Comparison of ENCODE assay signal across 26 cellular contexts in genomic region chr2:133120310-133120709, GRCh38.
"Had no signal": no experiment of that assay in that cellular context is flagged by ENCODE, and none has a peak within 500 bp of the region (broad histone marks: within the 10 kb centered on the region; RNA-seq: fewer than 3 reads in every experiment).

No MANE protein-coding gene starts in this region.

- H3K4me1 ChIP-seq: stomach, suprapubic skin, testis, thyroid gland, tibial artery, upper lobe of left lung, upper lobe of right lung, uterus, vagina had no signal

- H3K27ac ChIP-seq: stomach, suprapubic skin, testis, thoracic aorta, thyroid gland, tibial artery, tibial nerve, transverse colon, upper lobe of left lung, upper lobe of right lung, uterus, vagina had no signal

- DNase-seq: stimulated activated CD4-positive, alpha-beta T cell treated with anti-CD3 and anti-CD28 coated beads, Interleukin-2, amount 100 ng/mL, for 48 hours; stimulated activated CD4-positive, alpha-beta T cell treated with anti-CD3 and anti-CD28 coated beads, Interleukin-4, amount 100 ng/mL, for 1 hour; stimulated activated CD4-positive, alpha-beta T cell treated with anti-CD3 and anti-CD28 coated beads, Interleukin-4, amount 100 ng/mL, for 24 hours; stimulated activated CD4-positive, alpha-beta T cell treated with anti-CD3 and anti-CD28 coated beads, Interleukin-4, amount 100 ng/mL, for 4 hours; stimulated activated CD8-positive, alpha-beta memory T cell treated with anti-CD3 and anti-CD28 coated beads, Interleukin-4, amount 100 ng/mL, for 48 hours; stimulated activated naive B cell treated with anti-CD40 and anti-IgM and Interleukin-4, amounts not matched to agents 10 μg/mL and 1 μg/mL and 100 μg/mL, for 72 hours; stimulated activated naive CD4-positive, alpha-beta T cell; stimulated activated naive CD4-positive, alpha-beta T cell treated with Interleukin-2 at 50 U/mL for 16 hours; stimulated activated naive CD8-positive, alpha-beta T cell treated with anti-CD3 and anti-CD28 coated beads, Interleukin-15, amount 100 ng/mL, for 72 hours; stimulated activated naive CD8-positive, alpha-beta T cell treated with anti-CD3 and anti-CD28 coated beads, Interleukin-15, Interleukin-2, amounts not matched to agents 100 U/mL and 50 U/mL, for 24 hours; stomach; substantia nigra; testis; thyroid gland; tibial artery; transverse colon; trophoblast cell; upper lobe of left lung; upper lobe of right lung; uterus had no signal

- H3K9me3 ChIP-seq: stomach, suprapubic skin, testis, thoracic aorta, thyroid gland, tibial artery, tibial nerve, transverse colon, upper lobe of left lung, upper lobe of right lung, uterus, vagina had no signal

- H3K4me3 ChIP-seq: stomach, suprapubic skin, testis, thoracic aorta, thyroid gland, tibial artery, tibial nerve, transverse colon, upper lobe of left lung, upper lobe of right lung, uterus, vagina had no signal

- H3K36me3 ChIP-seq: stomach, suprapubic skin, thoracic aorta, thyroid gland, tibial artery, tibial nerve, transverse colon, upper lobe of left lung, upper lobe of right lung, uterus, vagina had no signal

- H3K27me3 ChIP-seq: stomach, suprapubic skin, testis, thyroid gland, tibial artery, tibial nerve, transverse colon, upper lobe of left lung, upper lobe of right lung, uterus, vagina had no signal

- ATAC-seq: stimulated activated effector memory CD8-positive, alpha-beta T cell treated with anti-CD3 and anti-CD28 coated beads, Interleukin-12 subunit alpha, Interleukin-12 subunit beta, amount 100 ng/mL, for 72 hours; stimulated activated memory B cell treated with anti-CD40 and anti-IgM and Interleukin-4, amounts not matched to agents 10 μg/mL and 1 μg/mL and 100 μg/mL, for 72 hours; stimulated activated naive B cell treated with anti-CD40 and anti-IgM and Interleukin-4, amounts not matched to agents 10 μg/mL and 1 μg/mL and 100 μg/mL, for 72 hours; stimulated activated naive CD8-positive, alpha-beta T cell treated with anti-CD3 and anti-CD28 coated beads, Interleukin-15, amount 100 ng/mL, for 72 hours; stimulated activated naive CD8-positive, alpha-beta T cell treated with anti-CD3 and anti-CD28 coated beads, Interleukin-15, Interleukin-2, amounts not matched to agents 100 U/mL and 50 U/mL, for 24 hours; upper lobe of right lung had no signal
